19 cellular contexts compared by ENCODE assay signal in the genomic region with DNA sequence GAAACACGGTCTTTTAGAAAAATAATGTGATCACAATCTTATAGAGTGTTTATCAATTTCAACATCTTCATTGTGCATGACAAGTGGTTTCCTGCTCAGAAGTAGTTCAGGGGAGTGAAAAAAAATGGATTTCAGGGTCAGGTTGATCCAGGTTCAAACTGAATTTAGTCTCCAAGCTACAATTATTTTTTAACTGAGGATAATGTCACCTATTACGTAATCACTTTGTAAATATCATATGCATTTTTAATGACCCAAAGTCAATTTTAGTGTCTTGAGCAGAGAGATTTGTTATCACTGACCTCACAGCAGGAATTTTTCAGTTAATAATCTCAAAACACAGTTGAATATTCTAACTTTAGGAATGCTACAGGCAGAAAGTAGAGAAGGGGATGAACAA.
DNase-seq lines count a peak whose midpoint lies in the region; ATAC-seq and TF ChIP-seq lines count a peak whose summit lies in the region.
"Had no signal": no experiment of that assay in that cellular context is flagged by ENCODE, and none has a peak within 500 bp of the region (broad histone marks: within the 10 kb centered on the region; RNA-seq: fewer than 3 reads in every experiment).

No MANE protein-coding gene starts in this region.

- 0 out of 4 replicates have a peak overlapping the region, but pooled peaks of 1 of the 2 experiments have one; percentile 49 for H4K8ac ChIP-seq in IMR-90 (ENCODE audit: low read depth in 2 of 2, low read length in 2 of 2)

- POLR2A ChIA-PET in IMR-90 (lab: Charles Lee; ENCODE audit: unreplicated experiment) (interaction anchor here (0.5 kb wide), 1 partner anchor 949 kb away, joined by 3 read pairs; no protein-coding TSS in a partner anchor), HEK293T (lab: Yijun Ruan, JAX) (no interaction called here)

- no peak for TF ChIP-seq CTCF in GM23338 (conservative IDR thresholded peaks at IDR 0.05; ENCODE audit: low read depth in 2 of 2)
- TF ChIP-seq CTCF in IMR-90 (conservative IDR thresholded peaks at IDR 0.05; ENCODE audit: low read depth, low read length) = no peak
- TF ChIP-seq CTCF in endodermal cell (conservative IDR thresholded peaks at IDR 0.05) = no peak
- no peak for TF ChIP-seq CTCF in neural progenitor cell (IDR thresholded peaks at IDR 0.05)

- H3K4me1 ChIP-seq in GM23338 (ENCODE audit: insufficient read depth) (no peaks in the 10 kb centered on the region), IMR-90 (ENCODE audit: control insufficient read depth, insufficient read depth, low read length) (peaks cover 6% of the 10 kb centered on the region), endodermal cell (ENCODE audit: control insufficient read depth, insufficient read depth, low read length) (no peaks in the 10 kb centered on the region), neural progenitor cell (peaks cover 8% of the 10 kb centered on the region)
- H3K4me1 ChIP-seq: A549; BLaER1 treated with 17β-estradiol and CSF1 and Interleukin-3, amounts not matched to agents 10 nM and 100 nM had no signal

- H3K36me3 Mint-ChIP-seq in GM23338 (ENCODE audit: low read depth) = peaks cover 3% of the 10 kb centered on the region; the same call in 1 of the 3 replicates
- H3K36me3 Mint-ChIP-seq in endodermal cell (ENCODE audit: low read depth) = no peaks in the 10 kb centered on the region
- H3K36me3 Mint-ChIP-seq in neural progenitor cell = no peaks in the 10 kb centered on the region
- H3K36me3 Mint-ChIP-seq: CD8-positive, alpha-beta T cell had no signal

- H3K79me1 ChIP-seq in IMR-90 (ENCODE audit: low read depth in 1 of 2, low read length in 2 of 2) = no peaks in the 10 kb centered on the region

- H3K14ac ChIP-seq in IMR-90 (replicated peaks; ENCODE audit: low read depth, low read length) = 0 out of 2 replicates have a peak overlapping the region, but pooled peaks have one; percentile 18

- H3K4me2 ChIP-seq in GM23338 (no peak overlapping the region), IMR-90 (ENCODE audit: low read depth, low read length) (no peak overlapping the region), neural progenitor cell (no peak overlapping the region)
- H3K4me2 ChIP-seq: A549; BLaER1 treated with 17β-estradiol and CSF1 and Interleukin-3, amounts not matched to agents 10 nM and 100 nM had no signal

- in situ Hi-C loops in IMR-90 (cut with MboI; ENCODE audit: low sequenced_read_pairs) = no loop called here

- H4K20me1 ChIP-seq in GM23338 (replicated peaks; ENCODE audit: insufficient read depth) = no peaks in the 10 kb centered on the region
- H4K20me1 ChIP-seq in IMR-90 (ENCODE audit: insufficient read depth, low read length) = no peaks in the 10 kb centered on the region
- H4K20me1 ChIP-seq in neural progenitor cell (ENCODE audit: low read depth) = no peaks in the 10 kb centered on the region
- H4K20me1 ChIP-seq: BLaER1 treated with 17β-estradiol and CSF1 and Interleukin-3, amounts not matched to agents 10 nM and 100 nM had no signal

- peak overlapping the region; percentile 42; the same call in 1 of the 2 replicates for H2BK20ac ChIP-seq in IMR-90 (ENCODE audit: low read depth, low read length)

- H3K4me3 Mint-ChIP-seq in GM23338 (no peak overlapping the region), endodermal cell (no peak overlapping the region), neural progenitor cell (no peak overlapping the region)
- H3K4me3 Mint-ChIP-seq: B cell; CD4-positive, alpha-beta T cell; CD8-positive, alpha-beta T cell had no signal

- no peaks in the 10 kb centered on the region for H3K79me2 ChIP-seq in GM23338 (replicated peaks; ENCODE audit: insufficient read depth)
- no peaks in the 10 kb centered on the region for H3K79me2 ChIP-seq in neural progenitor cell (ENCODE audit: low read depth)

- H2AK5ac ChIP-seq in IMR-90 (ENCODE audit: low read depth, low read length) = no peak overlapping the region

- H4K91ac ChIP-seq in IMR-90 (ENCODE audit: insufficient read depth, low read depth, low read length) = no peak overlapping the region

- dilution Hi-C loops in IMR-90 (cut with HindIII; ENCODE audit: low sequenced_read_pairs, unreplicated experiment) = no loop called here

- H3K9me3 Mint-ChIP-seq in GM23338 = peaks cover 3% of the 10 kb centered on the region; the same call in 1 of the 3 replicates
- H3K9me3 Mint-ChIP-seq in endodermal cell = peaks cover 22% of the 10 kb centered on the region
- H3K9me3 Mint-ChIP-seq in neural progenitor cell = peaks cover 3% of the 10 kb centered on the region

- no peaks in the 10 kb centered on the region for H3F3A ChIP-seq in GM23338 (replicated peaks; ENCODE audit: low read depth)
- H3F3A ChIP-seq in neural progenitor cell (ENCODE audit: low read depth) = peaks cover 7% of the 10 kb centered on the region

- H2BK5ac ChIP-seq in IMR-90 (ENCODE audit: low read depth, low read length, poor library complexity, severe bottlenecking) = no peak overlapping the region

- CTCF ChIA-PET in IMR-90 (lab: Yijun Ruan, JAX) (no interaction called here), HEK293T (lab: Yijun Ruan, JAX) (no interaction called here)

- H3K27me3 ChIP-seq in GM23338 (ENCODE audit: insufficient read depth) = no peaks in the 10 kb centered on the region
- H3K27me3 ChIP-seq in IMR-90 (ENCODE audit: control insufficient read depth, insufficient read depth, low read length) = no peaks in the 10 kb centered on the region
- H3K27me3 ChIP-seq in endodermal cell (ENCODE audit: control insufficient read depth, insufficient read depth, low read length, poor library complexity, severe bottlenecking) = no peaks in the 10 kb centered on the region
- no peaks in the 10 kb centered on the region for H3K27me3 ChIP-seq in neural progenitor cell
- H3K27me3 ChIP-seq: BLaER1 treated with 17β-estradiol and CSF1 and Interleukin-3, amounts not matched to agents 10 nM and 100 nM had no signal

- H3K36me3 ChIP-seq in GM23338 (ENCODE audit: insufficient read depth) = no peaks in the 10 kb centered on the region
- no peaks in the 10 kb centered on the region for H3K36me3 ChIP-seq in IMR-90 (ENCODE audit: control insufficient read depth, insufficient read depth, low read length)
- H3K36me3 ChIP-seq in endodermal cell (ENCODE audit: control insufficient read depth, insufficient read depth, low read length) = no peaks in the 10 kb centered on the region
- H3K36me3 ChIP-seq in neural progenitor cell = no peaks in the 10 kb centered on the region
- H3K36me3 ChIP-seq: BLaER1 treated with 17β-estradiol and CSF1 and Interleukin-3, amounts not matched to agents 10 nM and 100 nM had no signal

- H3K4ac ChIP-seq in IMR-90 (ENCODE audit: low read depth, low read length) = no peak overlapping the region

- no peak overlapping the region for H3K4me3 ChIP-seq in GM23338
- H3K4me3 ChIP-seq in IMR-90 (ENCODE audit: insufficient read depth, low read depth, low read length) = no peak overlapping the region
- peak overlapping the region; percentile 49 for H3K4me3 ChIP-seq in endodermal cell (ENCODE audit: low read length)
- no peak overlapping the region for H3K4me3 ChIP-seq in neural progenitor cell
- H3K4me3 ChIP-seq: A549; BLaER1 treated with 17β-estradiol and CSF1 and Interleukin-3, amounts not matched to agents 10 nM and 100 nM had no signal

- no peaks in the 10 kb centered on the region for H3K27me3 Mint-ChIP-seq in GM23338 (ENCODE audit: insufficient read depth, low read depth, poor library complexity)
- no peaks in the 10 kb centered on the region for H3K27me3 Mint-ChIP-seq in endodermal cell (ENCODE audit: insufficient read depth)
- H3K27me3 Mint-ChIP-seq in neural progenitor cell (ENCODE audit: insufficient read depth, low read depth) = no peaks in the 10 kb centered on the region
- H3K27me3 Mint-ChIP-seq: B cell; CD4-positive, alpha-beta T cell had no signal

- no peaks in the 10 kb centered on the region; the same call in 2 of the 3 replicates for H3K4me1 Mint-ChIP-seq in GM23338
- H3K4me1 Mint-ChIP-seq in endodermal cell = peaks cover 7% of the 10 kb centered on the region
- no peaks in the 10 kb centered on the region for H3K4me1 Mint-ChIP-seq in neural progenitor cell
- H3K4me1 Mint-ChIP-seq: B cell had no signal

- H3K27ac Mint-ChIP-seq in GM23338 (no peak overlapping the region), endodermal cell (no peak overlapping the region), neural progenitor cell (no peak overlapping the region)
- H3K27ac Mint-ChIP-seq: B cell; CD4-positive, alpha-beta T cell; CD8-positive, alpha-beta T cell had no signal

- H2AK9ac ChIP-seq in IMR-90 (replicated peaks; ENCODE audit: low read depth, low read length, poor library complexity) = no peak overlapping the region

- H3K9ac ChIP-seq in IMR-90 (ENCODE audit: low read depth, low read length) (no peak overlapping the region), endodermal cell (ENCODE audit: extremely low read depth, low read length, poor library complexity, severe bottlenecking) (no peak overlapping the region), neural progenitor cell (no peak overlapping the region)
- H3K9ac ChIP-seq: BLaER1 treated with 17β-estradiol and CSF1 and Interleukin-3, amounts not matched to agents 10 nM and 100 nM had no signal

- WGBS in IMR-90 (ENCODE audit: extremely low coverage in 2 of 2, insufficient read length in 1 of 2), 2 experiments = no CpG with 5 or more reads among the region's 2 CpGs
- 91% methylated on average over 1 of the region's 2 CpGs; no CpG with 5 or more reads in 1 of the 2 experiments for WGBS in endodermal cell (ENCODE audit: insufficient coverage in 1 of 2, insufficient read length in 1 of 2), 2 experiments

- no peak for TF ChIP-seq POLR2A in IMR-90 (IDR thresholded peaks at IDR 0.05; ENCODE audit: low read depth, low read length)

- DNase-seq in GM23338 (ENCODE audit: low spot score) (no peak), IMR-90 (no peak), endodermal cell (no peak), neural progenitor cell (ENCODE audit: low spot score) (no peak), NCI-H226 (no peak), HEK293T (ENCODE audit: extremely low spot score) (no peak), A172 (ENCODE audit: low spot score) (no peak)
- DNase-seq: 8988T; AML-193; Caco-2; Calu3; CD4-positive, alpha-beta T cell; CD8-positive, alpha-beta T cell; DMS79 treated with DMSO at 0.1 percent for 48 hours; GF-D8 had no signal

- 0 out of 2 replicates have a peak, but pooled peaks cover 3% of the 10 kb centered on the region for H3K9me3 ChIP-seq in IMR-90 (ENCODE audit: control insufficient read depth, insufficient read depth, low read length)
- H3K9me3 ChIP-seq in endodermal cell (ENCODE audit: control insufficient read depth, low read length) = peaks cover 20% of the 10 kb centered on the region
- no peaks in the 10 kb centered on the region for H3K9me3 ChIP-seq in neural progenitor cell (ENCODE audit: low read depth)
- H3K9me3 ChIP-seq: A549, Caco-2 had no signal

- H3K18ac ChIP-seq in IMR-90 (ENCODE audit: low read depth, low read length) = peak overlapping the region; percentile 70; the same call in 1 of the 2 replicates

- H2AFZ ChIP-seq in GM23338 (peak overlapping the region; percentile 44; the same call in 1 of the 2 replicates), IMR-90 (replicated peaks; ENCODE audit: low read length, poor library complexity) (no peak overlapping the region), neural progenitor cell (replicated peaks) (no peak overlapping the region)

- BruUV-seq in IMR-90 (replicated peaks; lab: Mats Ljungman, UMichigan) = no TSS peak

- H3K27ac ChIP-seq in GM23338 (ENCODE audit: low read depth) (no peak overlapping the region), IMR-90 (ENCODE audit: insufficient read depth, low read length) (no peak overlapping the region; the same call in 1 of the 2 replicates), endodermal cell (ENCODE audit: low read depth, low read length) (peak overlapping the region; percentile 33), neural progenitor cell (peak overlapping the region; percentile 74)
- H3K27ac ChIP-seq: A549; BLaER1 treated with 17β-estradiol and CSF1 and Interleukin-3, amounts not matched to agents 10 nM and 100 nM; C4-2B had no signal

- no peak for ATAC-seq in GM23338
- no peak for ATAC-seq in IMR-90 (ENCODE audit: low read depth)
- ATAC-seq: A549; CD8-positive, alpha-beta T cell had no signal

- no peak overlapping the region for H3K56ac ChIP-seq in IMR-90 (ENCODE audit: extremely low read depth, insufficient read depth, low read length)

- H2BK120ac ChIP-seq in IMR-90 (ENCODE audit: low read depth, low read length) = peak overlapping the region; percentile 58

- TF ChIP-seq RAD21 in IMR-90 (IDR thresholded peaks at IDR 0.05; ENCODE audit: low read length) = no peak

- H2BK15ac ChIP-seq in IMR-90 (ENCODE audit: low read depth, low read length) = no peak overlapping the region

- no peaks in the 10 kb centered on the region; the same call in 1 of the 2 replicates for H3K9me1 ChIP-seq in IMR-90 (ENCODE audit: insufficient read depth, low read length)

- H3K23ac ChIP-seq in IMR-90 (ENCODE audit: low read depth, low read length) = no peak overlapping the region

- intact Hi-C loops in IMR-90 (cut with micrococcal nuclease) = loop anchor here (10.0 kb wide), 1 partner anchor 325 kb away; no protein-coding TSS in a partner anchor

- peak overlapping the region; percentile 55; the same call in 1 of the 2 replicates for H4K5ac ChIP-seq in IMR-90 (ENCODE audit: low read depth, low read length)

- H3K9me2 ChIP-seq in GM23338 (ENCODE audit: insufficient read depth) = no peaks in the 10 kb centered on the region; the same call in 1 of the 2 replicates

Comparison
In these comparisons a context has a peak if more than half of its experiments do, and no peak if none do; other contexts are left out.
1. H3K27ac ChIP-seq: peak in endodermal cell (single experiment) and neural progenitor cell (single experiment); none in GM23338 (single experiment) and IMR-90 (single experiment).